In genomic region chr10:110488944-110489343, GRCh38 we compare ENCODE assay signal across 25 cellular contexts.
"Had no signal": no experiment of that assay in that cellular context is flagged by ENCODE, and none has a peak within 500 bp of the region (broad histone marks: within the 10 kb centered on the region; RNA-seq: fewer than 3 reads in every experiment).

No MANE protein-coding gene starts in this region.

- H3K9me3 ChIP-seq: lower lobe of right lung, sigmoid colon, transverse colon had no signal

- H3K27ac Mint-ChIP-seq: activated CD4-positive, alpha-beta memory T cell treated with anti-CD3 and anti-CD28 coated beads for 36 hours; activated naive CD8-positive, alpha-beta T cell treated with anti-CD3 and anti-CD28 coated beads for 36 hours; immature natural killer cell; naive thymus-derived CD4-positive, alpha-beta T cell; neural progenitor cell; progenitor cell of endocrine pancreas; stimulated activated memory B cell treated with anti-CD40 and anti-IgM and Interleukin-4, amounts not matched to agents 10 μg/mL and 1 μg/mL and 100 μg/mL, for 72 hours had no signal

- H3K36me3 ChIP-seq: lower lobe of right lung, neural progenitor cell, sigmoid colon, transverse colon had no signal

- H3K4me1 ChIP-seq: lower lobe of right lung, transverse colon had no signal

- H3K27me3 Mint-ChIP-seq: activated CD4-positive, alpha-beta memory T cell treated with anti-CD3 and anti-CD28 coated beads for 36 hours had no signal

- H3K27me3 ChIP-seq: neural progenitor cell, sigmoid colon had no signal

- H3K27ac ChIP-seq: lower lobe of right lung, neural progenitor cell had no signal

- H3K4me3 Mint-ChIP-seq: activated CD4-positive, alpha-beta memory T cell treated with anti-CD3 and anti-CD28 coated beads for 36 hours; activated naive CD8-positive, alpha-beta T cell treated with anti-CD3 and anti-CD28 coated beads for 36 hours; immature natural killer cell; naive thymus-derived CD4-positive, alpha-beta T cell; neural progenitor cell; stimulated activated memory B cell treated with anti-CD40 and anti-IgM and Interleukin-4, amounts not matched to agents 10 μg/mL and 1 μg/mL and 100 μg/mL, for 72 hours had no signal

- H3K9me3 Mint-ChIP-seq: activated CD4-positive, alpha-beta memory T cell treated with anti-CD3 and anti-CD28 coated beads for 36 hours; activated naive CD8-positive, alpha-beta T cell treated with anti-CD3 and anti-CD28 coated beads for 36 hours; immature natural killer cell; naive thymus-derived CD4-positive, alpha-beta T cell; neural progenitor cell; stimulated activated memory B cell treated with anti-CD40 and anti-IgM and Interleukin-4, amounts not matched to agents 10 μg/mL and 1 μg/mL and 100 μg/mL, for 72 hours had no signal

- DNase-seq: activated CD4-positive, alpha-beta memory T cell treated with anti-CD3 and anti-CD28 coated beads for 36 hours; activated CD4-positive, alpha-beta T cell treated with anti-CD3 and anti-CD28 coated beads for 4 hours; activated CD4-positive, CD25-positive, alpha-beta regulatory T cell; activated naive CD4-positive, alpha-beta T cell treated with Interleukin-2 at 50 U/mL for 16 hours; activated naive CD8-positive, alpha-beta T cell treated with anti-CD3 and anti-CD28 coated beads for 36 hours; activated T-cell treated with anti-CD3 and anti-CD28 coated beads, Interleukin-2, amount 50 U/mL, for 48 hours; amygdala; cortex of kidney; effector CD4-positive, alpha-beta T cell; foreskin melanocyte; immature natural killer cell; lower lobe of right lung; naive thymus-derived CD4-positive, alpha-beta T cell; retina; sigmoid colon; stimulated activated CD4-positive, alpha-beta T cell treated with anti-CD3 and anti-CD28 coated beads, Interleukin-15, amount 100 ng/mL, for 24 hours; T1000; transverse colon had no signal

- H3K36me3 Mint-ChIP-seq: neural progenitor cell had no signal

- H3K4me3 ChIP-seq: lower lobe of right lung, neural progenitor cell, sigmoid colon, smooth muscle cell, transverse colon had no signal

- ATAC-seq: left lobe of liver; lower lobe of right lung; naive thymus-derived CD4-positive, alpha-beta T cell; stimulated activated memory B cell treated with anti-CD40 and anti-IgM and Interleukin-4, amounts not matched to agents 10 μg/mL and 1 μg/mL and 100 μg/mL, for 72 hours had no signal

- FAIRE-seq: endometrium, urothelium cell line had no signal
